Comparison of ENCODE assay signal across 9 cellular contexts in genomic region chr2:196249860-196250259, GRCh38.
DNase-seq lines count a peak whose midpoint lies in the region; ATAC-seq, FAIRE-seq and TF ChIP-seq lines count a peak whose summit lies in the region.
"Had no signal": no experiment of that assay in that cellular context is flagged by ENCODE, and none has a peak within 500 bp of the region (broad histone marks: within the 10 kb centered on the region; RNA-seq: fewer than 3 reads in every experiment).

No MANE protein-coding gene starts in this region.

- in situ Hi-C loops in GM13977 (cut with MboI; ENCODE audit: low pct_unique_long_range_greater_than_20kb, low sequenced_read_pairs, unreplicated experiment), result loop anchor here (25.0 kb wide), 1 partner anchor 88 kb away; the partner anchor contains the start of gene STK17B

- peak; percentile 24 for ATAC-seq in activated CD4-positive, alpha-beta T cell treated with anti-CD3 and anti-CD28 coated beads for 36 hours
- peak; percentile 67 for ATAC-seq in HG02938 (IDR thresholded peaks at IDR 0.05; ENCODE audit: unreplicated experiment)
- ATAC-seq: A549 had no signal

- H3K9ac ChIP-seq in kidney (ENCODE audit: low read length in 2 of 2), result no peak overlapping the region

- no peak for FAIRE-seq in kidney (lab: Jason Lieb, UNC)
- FAIRE-seq: A549 had no signal

- peaks cover 10% of the 10 kb centered on the region for H3K9me3 Mint-ChIP-seq in activated CD4-positive, alpha-beta T cell treated with anti-CD3 and anti-CD28 coated beads for 36 hours (ENCODE audit: low read depth)

- CTCF ChIA-PET in activated CD4-positive, alpha-beta T cell treated with anti-CD3 and anti-CD28 coated beads for 36 hours (lab: Charles Lee), result interaction anchor here (1.2 to 1.9 kb wide), 2 partner anchors 23 to 48 kb away, joined by 3 to 4 read pairs; no protein-coding TSS in a partner anchor

- TF ChIP-seq CTCF in GM13977 (IDR thresholded peaks at IDR 0.05; ENCODE audit: extremely low read depth, insufficient read depth, missing control alignments), result no peak
- no peak for TF ChIP-seq CTCF in kidney (IDR thresholded peaks at IDR 0.05; ENCODE audit: borderline replicate concordance, extremely low read depth, insufficient read depth)

- no peak overlapping the region for H3K27ac ChIP-seq in kidney (ENCODE audit: low read depth in 2 of 2, low read length in 2 of 2)

- H3K4me1 Mint-ChIP-seq in activated CD4-positive, alpha-beta T cell treated with anti-CD3 and anti-CD28 coated beads for 36 hours, result peaks cover 88% of the 10 kb centered on the region

- intact Hi-C loops in activated CD4-positive, alpha-beta T cell treated with anti-CD3 and anti-CD28 coated beads for 36 hours (cut with DNase I, micrococcal nuclease), result loop anchor here in 1 of 2 experiments (10.0 kb wide), 1 partner anchor 965 kb away; no protein-coding TSS in a partner anchor
- intact Hi-C loops in kidney (cut with DNase I), result no loop called here

- H3K36me3 ChIP-seq in kidney (ENCODE audit: control insufficient read depth in 1 of 2, insufficient read depth in 2 of 2, low read length in 2 of 2), result no peaks in the 10 kb centered on the region

- no peaks in the 10 kb centered on the region for H3K4me1 ChIP-seq in kidney (ENCODE audit: control insufficient read depth in 1 of 2, insufficient read depth in 1 of 2, low read depth in 1 of 2, low read length in 2 of 2)

- no peaks in the 10 kb centered on the region for H3K9me3 ChIP-seq in kidney (ENCODE audit: control insufficient read depth in 1 of 2, low read length in 2 of 2)
- H3K9me3 ChIP-seq: A549 had no signal

- no peak for DNase-seq in activated CD4-positive, alpha-beta T cell treated with anti-CD3 and anti-CD28 coated beads for 36 hours
- no peak for DNase-seq in activated CD4-positive, alpha-beta T cell treated with anti-CD3 and anti-CD28 coated beads, Interleukin-2, amount 50 U/mL, for 4 hours
- DNase-seq in OCI-M1 (lab: John Stamatoyannopoulos, UW) (peak; percentile 83), medulla oblongata (ENCODE audit: extremely low spot score) (peak; percentile 39), SHP77 (lab: John Stamatoyannopoulos, UW) (no peak), GM13977 (ENCODE audit: low spot score) (no peak), kidney (no peak)

- no peaks in the 10 kb centered on the region for H3K27me3 Mint-ChIP-seq in activated CD4-positive, alpha-beta T cell treated with anti-CD3 and anti-CD28 coated beads for 36 hours

- H3K4me3 ChIP-seq in kidney (ENCODE audit: low read length in 2 of 2), result no peak overlapping the region
- H3K4me3 ChIP-seq: A549 had no signal

- peaks cover 11% of the 10 kb centered on the region for H3K36me3 Mint-ChIP-seq in activated CD4-positive, alpha-beta T cell treated with anti-CD3 and anti-CD28 coated beads for 36 hours (ENCODE audit: low read depth)

- H3K4me3 Mint-ChIP-seq in activated CD4-positive, alpha-beta T cell treated with anti-CD3 and anti-CD28 coated beads for 36 hours, result no peak overlapping the region

- peak overlapping the region; percentile 72 for H3K27ac Mint-ChIP-seq in activated CD4-positive, alpha-beta T cell treated with anti-CD3 and anti-CD28 coated beads for 36 hours

- POLR2A ChIA-PET in activated CD4-positive, alpha-beta T cell treated with anti-CD3 and anti-CD28 coated beads for 36 hours (lab: Charles Lee), result interaction anchor here (1.4 kb wide), 1 partner anchor 10 kb away, joined by 6 read pairs; no protein-coding TSS in a partner anchor

Comparison
In these comparisons a context has a peak if more than half of its experiments do, and no peak if none do; other contexts are left out.
1. DNase-seq: peak in OCI-M1 (single experiment) and medulla oblongata (single experiment); none in activated CD4-positive, alpha-beta T cell treated with anti-CD3 and anti-CD28 coated beads for 36 hours (single experiment), activated CD4-positive, alpha-beta T cell treated with anti-CD3 and anti-CD28 coated beads, Interleukin-2, amount 50 U/mL, for 4 hours (0 of 2), SHP77 (0 of 2), GM13977 (single experiment) and kidney (single experiment).